In the genomic region with DNA sequence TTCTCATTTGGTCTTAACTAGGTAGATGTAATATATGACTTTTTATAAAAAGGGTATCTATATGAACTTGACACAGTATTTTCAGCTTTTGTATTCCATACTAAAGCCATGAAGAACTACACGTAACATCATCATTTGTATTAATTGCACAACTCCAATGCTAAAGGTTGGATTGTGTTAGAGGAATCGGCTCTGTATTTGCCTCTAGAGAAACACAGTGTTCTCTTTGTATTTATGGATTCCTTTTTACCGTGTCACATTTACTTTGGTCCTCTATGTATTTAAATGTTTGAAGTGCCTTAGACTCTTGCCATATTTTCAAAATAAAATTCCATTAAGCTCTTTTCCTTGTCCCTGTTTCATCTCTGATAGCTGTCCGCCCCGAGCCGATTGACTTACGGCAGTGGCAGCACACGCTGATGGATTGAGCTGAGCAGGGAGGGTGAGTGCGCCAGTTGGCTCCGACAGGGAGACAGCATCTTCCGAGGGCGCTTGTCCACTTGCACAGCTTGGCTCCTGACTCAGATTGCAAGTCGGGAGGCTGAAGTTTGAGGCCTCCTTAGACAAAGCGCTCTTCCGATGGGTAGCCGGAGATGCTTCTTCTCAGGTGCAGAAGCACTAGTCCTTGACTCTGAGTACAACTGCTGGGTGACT, we compare ENCODE assay signal across 24 cellular contexts.
DNase-seq lines count a peak whose midpoint lies in the region; ATAC-seq, FAIRE-seq and TF ChIP-seq lines count a peak whose summit lies in the region.
"Had no signal": no experiment of that assay in that cellular context is flagged by ENCODE, and none has a peak within 500 bp of the region (broad histone marks: within the 10 kb centered on the region; RNA-seq: fewer than 3 reads in every experiment).

No MANE protein-coding gene starts in this region.

- intact Hi-C loops in dorsolateral prefrontal cortex (cut with DNase I), result no loop called here
- intact Hi-C loops in right lobe of liver (cut with DNase I), result no loop called here
- intact Hi-C loops in activated naive CD4-positive, alpha-beta T cell treated with anti-CD3 and anti-CD28 coated beads for 36 hours (cut with micrococcal nuclease), result no loop called here

- H3K27ac ChIP-seq in dorsolateral prefrontal cortex (peak overlapping the region in 48 of 59 donors; percentile 1 to 87 (median 67)), right lobe of liver (peak overlapping the region; percentile 29 to 93 (median 72)), subcutaneous abdominal adipose tissue (ENCODE audit: low read depth, low read length) (peak overlapping the region; percentile 75), GM23338 (ENCODE audit: low read depth) (no peak overlapping the region)
- H3K27ac ChIP-seq: tibial nerve had no signal

- H3K79me2 ChIP-seq in GM23338 (replicated peaks; ENCODE audit: insufficient read depth), result no peaks in the 10 kb centered on the region

- peak; percentile 40 for DNase-seq in NCI-H524 treated with DMSO at 0.1 percent for 48 hours (lab: John Stamatoyannopoulos, UW)
- DNase-seq in dorsolateral prefrontal cortex, result peak in 6 of 10 donors; percentile 34 to 75 (median 58)
- peak in 2 of 3 donors; percentile 60 to 65 for DNase-seq in right lobe of liver
- DNase-seq in activated naive CD4-positive, alpha-beta T cell treated with anti-CD3 and anti-CD28 coated beads for 36 hours, result no peak
- DNase-seq in frontal cortex (ENCODE audit: low spot score in 2 of 2), result no peak
- no peak for DNase-seq in GM23338 (ENCODE audit: low spot score)
- DNase-seq: activated CD4-positive, alpha-beta T cell treated with anti-CD3 and anti-CD28 coated beads, Interleukin-2, amount 50 U/mL, for 1 hour; CD4-positive, CD25-positive, alpha-beta regulatory T cell; DMS 273 treated with DMSO at 0.1 percent for 48 hours; effector CD8-positive, alpha-beta T cell; kidney; NCI-H1092 treated with DMSO at 0.1 percent for 48 hours; NCI-H2029 treated with DMSO at 0.1 percent for 48 hours; NCI-H345; NCI-H82; T-helper 9 cell had no signal

- H3K9me2 ChIP-seq in GM23338 (ENCODE audit: insufficient read depth), result no peaks in the 10 kb centered on the region

- H3K9ac ChIP-seq in subcutaneous abdominal adipose tissue (ENCODE audit: low read length in 5 of 5), result no peak overlapping the region

- no peak for TF ChIP-seq POLR2A in right lobe of liver (IDR thresholded peaks at IDR 0.05)

- H4K20me1 ChIP-seq in GM23338 (replicated peaks; ENCODE audit: insufficient read depth), result no peaks in the 10 kb centered on the region

- CTCF ChIA-PET in activated naive CD4-positive, alpha-beta T cell treated with anti-CD3 and anti-CD28 coated beads for 36 hours (lab: Charles Lee), result interaction anchor here (0.6 to 0.7 kb wide), 3 partner anchors 73 to 205 kb away, joined by 3 to 4 read pairs (median 3); no protein-coding TSS in a partner anchor

- FAIRE-seq in frontal cortex (lab: Jason Lieb, UNC), result no peak
- FAIRE-seq: kidney had no signal

- H3K4me1 ChIP-seq in right lobe of liver (peaks cover 0 to 57% (median 26%) of the 10 kb centered on the region in 4 donors), subcutaneous abdominal adipose tissue (ENCODE audit: control insufficient read depth in 5 of 5, insufficient read depth in 5 of 5, low read length in 5 of 5) (peaks cover 3 to 45% (median 30%) of the 10 kb centered on the region in 5 donors), GM23338 (ENCODE audit: insufficient read depth) (peaks cover 3% of the 10 kb centered on the region; the same call in 1 of the 2 replicates)

- H3K36me3 ChIP-seq in right lobe of liver, result peaks cover 3 to 33% (median 20%) of the 10 kb centered on the region in 4 donors
- H3K36me3 ChIP-seq in subcutaneous abdominal adipose tissue (ENCODE audit: control insufficient read depth in 5 of 5, insufficient read depth in 5 of 5, low read length in 5 of 5), result peaks cover 15 to 83% (median 64%) of the 10 kb centered on the region in 5 donors
- 0 out of 2 replicates have a peak, but pooled peaks cover 8% of the 10 kb centered on the region for H3K36me3 ChIP-seq in GM23338 (ENCODE audit: insufficient read depth)

- no peak overlapping the region for H2AFZ ChIP-seq in GM23338

- H3K4me2 ChIP-seq in GM23338, result no peak overlapping the region

- H3K4me3 ChIP-seq in dorsolateral prefrontal cortex (peak overlapping the region in 6 of 59 donors; percentile 2 to 40 (median 23)), right lobe of liver (no peak overlapping the region), subcutaneous abdominal adipose tissue (ENCODE audit: low read depth in 1 of 5, low read length in 5 of 5) (no peak overlapping the region), GM23338 (no peak overlapping the region)
- H3K4me3 ChIP-seq: tibial nerve had no signal

- WGBS in right lobe of liver (ENCODE audit: insufficient coverage, low coverage, low lambda C conversion rate, missing lambda C conversion rate), result 51% methylated on average over 16 of the region's 16 CpGs

- H3K4me3 Mint-ChIP-seq in activated naive CD4-positive, alpha-beta T cell treated with anti-CD3 and anti-CD28 coated beads for 36 hours, result no peak overlapping the region
- H3K4me3 Mint-ChIP-seq in GM23338, result no peak overlapping the region
- H3K4me3 Mint-ChIP-seq: activated naive CD4-positive, alpha-beta T cell treated with anti-CD3 and anti-CD28 coated beads, Interleukin-2, amount 50 U/mL, for 24 hours; activated T-helper 1 cell treated with anti-CD3 and anti-CD28 coated beads, Interleukin-12 subunit alpha, Interleukin-12 subunit beta, Interleukin-2, Interleukin-4 antibody, amounts not matched to agents 30 ng/mL and 10 ng/mL and 1 ng/mL, durations not matched to agents 14 hours and 24 hours and 36 hours; CD4-positive, CD25-positive, alpha-beta regulatory T cell; central memory CD8-positive, alpha-beta T cell; memory B cell; stimulated activated memory B cell treated with anti-CD40 and anti-IgM and Interleukin-4, amounts not matched to agents 10 μg/mL and 1 μg/mL and 100 μg/mL, for 72 hours had no signal

- no peak overlapping the region for H3K27ac Mint-ChIP-seq in activated naive CD4-positive, alpha-beta T cell treated with anti-CD3 and anti-CD28 coated beads for 36 hours
- H3K27ac Mint-ChIP-seq in GM23338, result no peak overlapping the region
- H3K27ac Mint-ChIP-seq: activated naive CD4-positive, alpha-beta T cell treated with anti-CD3 and anti-CD28 coated beads, Interleukin-2, amount 50 U/mL, for 24 hours; activated T-helper 1 cell treated with anti-CD3 and anti-CD28 coated beads, Interleukin-12 subunit alpha, Interleukin-12 subunit beta, Interleukin-2, Interleukin-4 antibody, amounts not matched to agents 30 ng/mL and 10 ng/mL and 1 ng/mL, durations not matched to agents 14 hours and 24 hours and 36 hours; CD4-positive, CD25-positive, alpha-beta regulatory T cell; memory B cell; stimulated activated memory B cell treated with anti-CD40 and anti-IgM and Interleukin-4, amounts not matched to agents 10 μg/mL and 1 μg/mL and 100 μg/mL, for 72 hours had no signal

- H3K36me3 Mint-ChIP-seq in activated naive CD4-positive, alpha-beta T cell treated with anti-CD3 and anti-CD28 coated beads for 36 hours (ENCODE audit: low read depth), result peaks cover 11% of the 10 kb centered on the region
- peaks cover 33% of the 10 kb centered on the region for H3K36me3 Mint-ChIP-seq in GM23338 (ENCODE audit: low read depth)

- H3K27me3 ChIP-seq in dorsolateral prefrontal cortex (no peaks in the 10 kb centered on the region), right lobe of liver (no peaks in the 10 kb centered on the region), subcutaneous abdominal adipose tissue (ENCODE audit: control insufficient read depth in 5 of 5, insufficient read depth in 4 of 5, low read length in 5 of 5) (no peaks in the 10 kb centered on the region), GM23338 (ENCODE audit: insufficient read depth) (no peaks in the 10 kb centered on the region)
- H3K27me3 ChIP-seq: tibial nerve had no signal

- TF ChIP-seq CTCF in dorsolateral prefrontal cortex (IDR thresholded peaks at IDR 0.05 in 54 of 56, conservative IDR thresholded peaks at IDR 0.05 in 2 of 56; ENCODE audit: low read depth in 1 of 56, partially characterized antibody in 56 of 56) (peak in 2 of 56 donors; percentile 7 to 34), right lobe of liver (IDR thresholded peaks at IDR 0.05) (no peak), GM23338 (conservative IDR thresholded peaks at IDR 0.05; ENCODE audit: low read depth in 2 of 2) (no peak)

- ATAC-seq in right lobe of liver, result peak; percentile 38 to 59 (median 46)
- ATAC-seq in HG03520 (IDR thresholded peaks at IDR 0.05; ENCODE audit: unreplicated experiment), result no peak
- ATAC-seq in GM23338, result no peak
- ATAC-seq: stimulated activated memory B cell treated with anti-CD40 and anti-IgM and Interleukin-4, amounts not matched to agents 10 μg/mL and 1 μg/mL and 100 μg/mL, for 72 hours had no signal

- H3K9me3 ChIP-seq in right lobe of liver (no peaks in the 10 kb centered on the region), subcutaneous abdominal adipose tissue (ENCODE audit: control insufficient read depth in 5 of 5, low read length in 5 of 5) (no peaks in the 10 kb centered on the region)
- H3K9me3 ChIP-seq: tibial nerve had no signal

- no peaks in the 10 kb centered on the region for H3F3A ChIP-seq in GM23338 (replicated peaks; ENCODE audit: low read depth)

- H3K27me3 Mint-ChIP-seq in activated naive CD4-positive, alpha-beta T cell treated with anti-CD3 and anti-CD28 coated beads for 36 hours (ENCODE audit: low read depth), result no peaks in the 10 kb centered on the region
- H3K27me3 Mint-ChIP-seq in GM23338 (ENCODE audit: insufficient read depth, low read depth, poor library complexity), result peaks cover 12% of the 10 kb centered on the region
- H3K27me3 Mint-ChIP-seq: activated naive CD4-positive, alpha-beta T cell treated with anti-CD3 and anti-CD28 coated beads, Interleukin-2, amount 50 U/mL, for 24 hours; CD4-positive, CD25-positive, alpha-beta regulatory T cell; stimulated activated memory B cell treated with anti-CD40 and anti-IgM and Interleukin-4, amounts not matched to agents 10 μg/mL and 1 μg/mL and 100 μg/mL, for 72 hours had no signal

- peaks cover 26% of the 10 kb centered on the region for H3K4me1 Mint-ChIP-seq in activated naive CD4-positive, alpha-beta T cell treated with anti-CD3 and anti-CD28 coated beads for 36 hours (ENCODE audit: low read depth)
- H3K4me1 Mint-ChIP-seq in GM23338, result peaks cover 14% of the 10 kb centered on the region

- H3K9me3 Mint-ChIP-seq in activated naive CD4-positive, alpha-beta T cell treated with anti-CD3 and anti-CD28 coated beads for 36 hours, result no peaks in the 10 kb centered on the region
- H3K9me3 Mint-ChIP-seq in GM23338, result no peaks in the 10 kb centered on the region
- H3K9me3 Mint-ChIP-seq: activated naive CD4-positive, alpha-beta T cell treated with anti-CD3 and anti-CD28 coated beads, Interleukin-2, amount 50 U/mL, for 24 hours; activated T-helper 1 cell treated with anti-CD3 and anti-CD28 coated beads, Interleukin-12 subunit alpha, Interleukin-12 subunit beta, Interleukin-2, Interleukin-4 antibody, amounts not matched to agents 30 ng/mL and 10 ng/mL and 1 ng/mL, durations not matched to agents 14 hours and 24 hours and 36 hours; central memory CD8-positive, alpha-beta T cell; memory B cell; stimulated activated memory B cell treated with anti-CD40 and anti-IgM and Interleukin-4, amounts not matched to agents 10 μg/mL and 1 μg/mL and 100 μg/mL, for 72 hours had no signal

TF ChIP-seq in GM23338, 12 proteins besides CTCF, POLR2A, EP300 and RAD21 (continues in another document):
- no peak for TF ChIP-seq STAT1 (IDR thresholded peaks at IDR 0.05; ENCODE audit: unreplicated experiment)
- no peak for TF ChIP-seq EZH2 (IDR thresholded peaks at IDR 0.05; ENCODE audit: low read depth, unreplicated experiment)

Comparison
In these comparisons a context has a peak if more than half of its experiments do, and no peak if none do; other contexts are left out.
1. DNase-seq: peak in NCI-H524 treated with DMSO at 0.1 percent for 48 hours (single experiment), dorsolateral prefrontal cortex (6 of 10) and right lobe of liver (2 of 3); none in activated naive CD4-positive, alpha-beta T cell treated with anti-CD3 and anti-CD28 coated beads for 36 hours (single experiment), frontal cortex (0 of 2) and GM23338 (single experiment).
2. ATAC-seq: peak in right lobe of liver (4 of 4); none in HG03520 (single experiment) and GM23338 (single experiment).